1 cellular context compared by ENCODE assay signal in the genomic region with DNA sequence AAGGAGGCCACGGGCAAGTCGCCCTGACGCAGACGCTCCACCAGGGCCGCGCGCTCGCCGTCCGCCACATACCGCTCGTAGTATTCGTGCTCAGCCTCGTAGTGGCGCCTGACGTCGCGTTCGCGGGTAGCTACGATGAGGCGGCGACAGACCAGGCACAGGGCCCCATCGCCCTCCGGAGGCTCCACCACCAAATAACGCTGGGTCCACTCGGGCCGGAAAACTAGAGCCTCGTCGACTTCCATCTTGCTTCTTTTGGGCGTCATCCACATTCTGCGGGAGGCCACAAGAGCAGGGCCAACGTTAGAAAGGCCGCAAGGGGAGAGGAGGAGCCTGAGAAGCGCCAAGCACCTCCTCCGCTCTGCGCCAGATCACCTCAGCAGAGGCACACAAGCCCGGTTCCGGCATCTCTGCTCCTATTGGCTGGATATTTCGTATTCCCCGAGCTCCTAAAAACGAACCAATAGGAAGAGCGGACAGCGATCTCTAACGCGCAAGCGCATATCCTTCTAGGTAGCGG.
TF ChIP-seq lines count a peak whose summit lies in the region.

TSS of gene EPM2AIP1 (minus strand) at position 326 of the 520 bp plus-strand sequence. CDS start at position 272, 54 bp downstream.

TF ChIP-seq in HepG2, 621 proteins besides CTCF, POLR2A, EP300 and RAD21 (continued from another document and continues in another):
- TF ChIP-seq, protein P1, sequence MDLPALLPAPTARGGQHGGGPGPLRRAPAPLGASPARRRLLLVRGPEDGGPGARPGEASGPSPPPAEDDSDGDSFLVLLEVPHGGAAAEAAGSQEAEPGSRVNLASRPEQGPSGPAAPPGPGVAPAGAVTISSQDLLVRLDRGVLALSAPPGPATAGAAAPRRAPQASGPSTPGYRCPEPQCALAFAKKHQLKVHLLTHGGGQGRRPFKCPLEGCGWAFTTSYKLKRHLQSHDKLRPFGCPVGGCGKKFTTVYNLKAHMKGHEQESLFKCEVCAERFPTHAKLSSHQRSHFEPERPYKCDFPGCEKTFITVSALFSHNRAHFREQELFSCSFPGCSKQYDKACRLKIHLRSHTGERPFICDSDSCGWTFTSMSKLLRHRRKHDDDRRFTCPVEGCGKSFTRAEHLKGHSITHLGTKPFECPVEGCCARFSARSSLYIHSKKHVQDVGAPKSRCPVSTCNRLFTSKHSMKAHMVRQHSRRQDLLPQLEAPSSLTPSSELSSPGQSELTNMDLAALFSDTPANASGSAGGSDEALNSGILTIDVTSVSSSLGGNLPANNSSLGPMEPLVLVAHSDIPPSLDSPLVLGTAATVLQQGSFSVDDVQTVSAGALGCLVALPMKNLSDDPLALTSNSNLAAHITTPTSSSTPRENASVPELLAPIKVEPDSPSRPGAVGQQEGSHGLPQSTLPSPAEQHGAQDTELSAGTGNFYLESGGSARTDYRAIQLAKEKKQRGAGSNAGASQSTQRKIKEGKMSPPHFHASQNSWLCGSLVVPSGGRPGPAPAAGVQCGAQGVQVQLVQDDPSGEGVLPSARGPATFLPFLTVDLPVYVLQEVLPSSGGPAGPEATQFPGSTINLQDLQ (CRISPR knock-in tag; IDR thresholded peaks at IDR 0.05) = no peak; the same call in 1 of the 2 replicates
- no peak for TF ChIP-seq RARG (CRISPR knock-in tag; IDR thresholded peaks at IDR 0.05; ENCODE audit: low read depth)
- peak; percentile 96 for TF ChIP-seq ZFY (CRISPR knock-in tag; IDR thresholded peaks at IDR 0.05)
- no peak for TF ChIP-seq ZNF530 (CRISPR knock-in tag; IDR thresholded peaks at IDR 0.05; ENCODE audit: low read depth)
- no peak for TF ChIP-seq FLYWCH1 (CRISPR knock-in tag; IDR thresholded peaks at IDR 0.05)
- no peak for TF ChIP-seq ZFAT (CRISPR knock-in tag; conservative IDR thresholded peaks at IDR 0.05)
- no peak for TF ChIP-seq PCBP1 (IDR thresholded peaks at IDR 0.05; ENCODE audit: borderline replicate concordance, low read depth, low read length)
- TF ChIP-seq MXD4 (CRISPR knock-in tag; IDR thresholded peaks at IDR 0.05) = no peak
- TF ChIP-seq PAF1 (CRISPR knock-in tag; IDR thresholded peaks at IDR 0.05) = no peak
- no peak for TF ChIP-seq SYNCRIP (IDR thresholded peaks at IDR 0.05; ENCODE audit: insufficient read depth, low read depth, low read length)
- peak; percentile 69; the same call in 1 of the 2 replicates for TF ChIP-seq MLXIP (CRISPR knock-in tag; IDR thresholded peaks at IDR 0.05; ENCODE audit: borderline replicate concordance)
- TF ChIP-seq ZNF644 (CRISPR knock-in tag; IDR thresholded peaks at IDR 0.05; ENCODE audit: low read depth) = no peak
- TF ChIP-seq KAT7 (CRISPR knock-in tag; IDR thresholded peaks at IDR 0.05; ENCODE audit: borderline replicate concordance) = no peak
- no peak for TF ChIP-seq ZHX2 (IDR thresholded peaks at IDR 0.05; ENCODE audit: low read depth)
- TF ChIP-seq ZHX2 (CRISPR knock-in tag; IDR thresholded peaks at IDR 0.05; ENCODE audit: borderline replicate concordance) = no peak
- no peak for TF ChIP-seq ZNF703 (CRISPR knock-in tag; IDR thresholded peaks at IDR 0.05; ENCODE audit: borderline replicate concordance)
- peak; percentile 19 for TF ChIP-seq ZNF18 (CRISPR knock-in tag; IDR thresholded peaks at IDR 0.05; ENCODE audit: insufficient replicate concordance)
- TF ChIP-seq ZNF33B (CRISPR knock-in tag; IDR thresholded peaks at IDR 0.05) = peak; percentile 77
- TF ChIP-seq ZNF296 (CRISPR knock-in tag; conservative IDR thresholded peaks at IDR 0.05) = peak; percentile 87; the same call in 1 of the 2 replicates
- no peak for TF ChIP-seq FOXA1 (IDR thresholded peaks at IDR 0.05)
- no peak for TF ChIP-seq FOXA1 (CRISPR knock-in tag; IDR thresholded peaks at IDR 0.05)
- TF ChIP-seq CHD4 (IDR thresholded peaks at IDR 0.05; ENCODE audit: borderline replicate concordance, low read length) = no peak
- peak; percentile 88 for TF ChIP-seq BORCS8-MEF2B (CRISPR knock-in tag; IDR thresholded peaks at IDR 0.05)
- peak; percentile 75 for TF ChIP-seq MED1 (CRISPR knock-in tag; IDR thresholded peaks at IDR 0.05)
- TF ChIP-seq CBX1 (IDR thresholded peaks at IDR 0.05; ENCODE audit: low read depth) = no peak
- TF ChIP-seq ZNF772 (CRISPR knock-in tag; IDR thresholded peaks at IDR 0.05) = no peak
- no peak; the same call in 1 of the 2 replicates for TF ChIP-seq TBX2 (CRISPR knock-in tag; IDR thresholded peaks at IDR 0.05; ENCODE audit: borderline replicate concordance)
- no peak for TF ChIP-seq ZNF567 (CRISPR knock-in tag; IDR thresholded peaks at IDR 0.05; ENCODE audit: borderline replicate concordance)
- TF ChIP-seq WIZ (CRISPR knock-in tag; IDR thresholded peaks at IDR 0.05) = no peak
- no peak; the same call in 1 of the 2 replicates for TF ChIP-seq NFKB2 (CRISPR knock-in tag; IDR thresholded peaks at IDR 0.05; ENCODE audit: borderline replicate concordance)
- peak; percentile 95 for TF ChIP-seq POLR2G (IDR thresholded peaks at IDR 0.05; ENCODE audit: low read depth, low read length)
- TF ChIP-seq ZIK1 (CRISPR knock-in tag; IDR thresholded peaks at IDR 0.05; ENCODE audit: borderline replicate concordance, low read depth) = no peak
- no peak; the same call in 1 of the 2 replicates for TF ChIP-seq DZIP1 (CRISPR knock-in tag; IDR thresholded peaks at IDR 0.05)
- TF ChIP-seq DNMT1 (CRISPR knock-in tag; IDR thresholded peaks at IDR 0.05) = no peak; the same call in 1 of the 2 replicates
- TF ChIP-seq, protein P2, sequence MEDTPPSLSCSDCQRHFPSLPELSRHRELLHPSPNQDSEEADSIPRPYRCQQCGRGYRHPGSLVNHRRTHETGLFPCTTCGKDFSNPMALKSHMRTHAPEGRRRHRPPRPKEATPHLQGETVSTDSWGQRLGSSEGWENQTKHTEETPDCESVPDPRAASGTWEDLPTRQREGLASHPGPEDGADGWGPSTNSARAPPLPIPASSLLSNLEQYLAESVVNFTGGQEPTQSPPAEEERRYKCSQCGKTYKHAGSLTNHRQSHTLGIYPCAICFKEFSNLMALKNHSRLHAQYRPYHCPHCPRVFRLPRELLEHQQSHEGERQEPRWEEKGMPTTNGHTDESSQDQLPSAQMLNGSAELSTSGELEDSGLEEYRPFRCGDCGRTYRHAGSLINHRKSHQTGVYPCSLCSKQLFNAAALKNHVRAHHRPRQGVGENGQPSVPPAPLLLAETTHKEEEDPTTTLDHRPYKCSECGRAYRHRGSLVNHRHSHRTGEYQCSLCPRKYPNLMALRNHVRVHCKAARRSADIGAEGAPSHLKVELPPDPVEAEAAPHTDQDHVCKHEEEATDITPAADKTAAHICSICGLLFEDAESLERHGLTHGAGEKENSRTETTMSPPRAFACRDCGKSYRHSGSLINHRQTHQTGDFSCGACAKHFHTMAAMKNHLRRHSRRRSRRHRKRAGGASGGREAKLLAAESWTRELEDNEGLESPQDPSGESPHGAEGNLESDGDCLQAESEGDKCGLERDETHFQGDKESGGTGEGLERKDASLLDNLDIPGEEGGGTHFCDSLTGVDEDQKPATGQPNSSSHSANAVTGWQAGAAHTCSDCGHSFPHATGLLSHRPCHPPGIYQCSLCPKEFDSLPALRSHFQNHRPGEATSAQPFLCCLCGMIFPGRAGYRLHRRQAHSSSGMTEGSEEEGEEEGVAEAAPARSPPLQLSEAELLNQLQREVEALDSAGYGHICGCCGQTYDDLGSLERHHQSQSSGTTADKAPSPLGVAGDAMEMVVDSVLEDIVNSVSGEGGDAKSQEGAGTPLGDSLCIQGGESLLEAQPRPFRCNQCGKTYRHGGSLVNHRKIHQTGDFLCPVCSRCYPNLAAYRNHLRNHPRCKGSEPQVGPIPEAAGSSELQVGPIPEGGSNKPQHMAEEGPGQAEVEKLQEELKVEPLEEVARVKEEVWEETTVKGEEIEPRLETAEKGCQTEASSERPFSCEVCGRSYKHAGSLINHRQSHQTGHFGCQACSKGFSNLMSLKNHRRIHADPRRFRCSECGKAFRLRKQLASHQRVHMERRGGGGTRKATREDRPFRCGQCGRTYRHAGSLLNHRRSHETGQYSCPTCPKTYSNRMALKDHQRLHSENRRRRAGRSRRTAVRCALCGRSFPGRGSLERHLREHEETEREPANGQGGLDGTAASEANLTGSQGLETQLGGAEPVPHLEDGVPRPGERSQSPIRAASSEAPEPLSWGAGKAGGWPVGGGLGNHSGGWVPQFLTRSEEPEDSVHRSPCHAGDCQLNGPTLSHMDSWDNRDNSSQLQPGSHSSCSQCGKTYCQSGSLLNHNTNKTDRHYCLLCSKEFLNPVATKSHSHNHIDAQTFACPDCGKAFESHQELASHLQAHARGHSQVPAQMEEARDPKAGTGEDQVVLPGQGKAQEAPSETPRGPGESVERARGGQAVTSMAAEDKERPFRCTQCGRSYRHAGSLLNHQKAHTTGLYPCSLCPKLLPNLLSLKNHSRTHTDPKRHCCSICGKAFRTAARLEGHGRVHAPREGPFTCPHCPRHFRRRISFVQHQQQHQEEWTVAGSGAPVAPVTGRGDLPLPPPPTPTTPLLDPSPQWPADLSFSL (CRISPR knock-in tag; IDR thresholded peaks at IDR 0.05) = no peak
